Comparison of ENCODE assay signal across 10 cellular contexts in the genomic region with DNA sequence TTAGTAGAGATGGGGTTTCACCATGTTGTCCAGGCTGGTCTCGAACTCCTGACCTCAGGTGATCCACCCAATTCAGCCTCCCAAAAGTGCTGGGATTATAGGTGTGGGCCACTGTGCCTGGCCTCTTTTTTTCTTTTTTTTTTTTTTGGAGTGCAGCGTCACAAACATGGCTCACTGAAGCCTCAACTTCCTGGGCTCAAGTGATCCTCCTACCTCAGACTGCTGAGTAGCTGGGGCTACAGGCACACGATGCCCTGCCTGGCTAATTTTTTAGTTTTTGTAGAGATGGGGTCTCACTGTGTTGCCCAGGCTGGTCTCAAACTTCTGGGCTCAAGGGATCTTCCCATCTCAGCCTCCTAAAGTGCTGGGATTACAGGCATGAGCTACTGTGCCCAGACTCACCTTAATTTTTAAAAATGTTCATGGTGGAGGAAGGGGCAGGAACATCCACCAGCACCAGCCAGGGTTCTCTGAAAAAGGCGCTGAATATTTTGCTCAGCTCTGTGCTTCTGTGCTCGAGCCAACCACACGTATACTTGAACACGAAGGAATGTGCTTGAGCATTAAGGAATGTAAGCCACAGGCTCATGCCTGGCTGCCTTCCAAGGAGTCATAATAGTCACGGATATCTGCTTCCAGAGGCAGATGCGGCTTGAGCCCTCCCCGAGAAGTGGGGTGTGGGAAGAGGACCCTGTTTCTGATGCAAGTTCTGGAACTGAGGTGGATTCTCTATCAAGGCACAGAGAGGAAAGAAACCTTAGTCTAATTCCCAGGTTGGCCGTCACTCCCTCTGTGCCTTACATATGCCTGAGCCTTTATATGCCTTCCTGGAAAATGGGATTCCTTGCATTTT.
DNase-seq lines count a peak whose midpoint lies in the region; ATAC-seq and TF ChIP-seq lines count a peak whose summit lies in the region.
"Had no signal": no experiment of that assay in that cellular context is flagged by ENCODE, and none has a peak within 500 bp of the region (broad histone marks: within the 10 kb centered on the region; RNA-seq: fewer than 3 reads in every experiment).

No MANE protein-coding gene starts in this region.

- ATAC-seq in lower lobe of right lung, result peak; percentile 80 to 81
- ATAC-seq in HG03565 (IDR thresholded peaks at IDR 0.05; ENCODE audit: unreplicated experiment), result no peak

- no peak overlapping the region for H3K27ac ChIP-seq in mammary epithelial cell (ENCODE audit: insufficient read depth, low read depth, low read length)
- peak overlapping the region; percentile 73 for H3K27ac ChIP-seq in lower lobe of right lung

- H3K36me3 Mint-ChIP-seq in CD14-positive monocyte, result no peaks in the 10 kb centered on the region
- no peaks in the 10 kb centered on the region for H3K36me3 Mint-ChIP-seq in type B pancreatic cell

- no peak overlapping the region for H2AFZ ChIP-seq in mammary epithelial cell (ENCODE audit: low read depth, low read length)

- H3K4me2 ChIP-seq in mammary epithelial cell (ENCODE audit: insufficient read depth, low read depth, low read length), result peak overlapping the region; percentile 10

- H3K79me2 ChIP-seq in mammary epithelial cell (ENCODE audit: insufficient read depth, low read length), result no peaks in the 10 kb centered on the region

- 25% methylated on average over 8 of the region's 11 CpGs for WGBS in mammary epithelial cell (ENCODE audit: low coverage, missing lambda C conversion rate)

- peaks cover 4 to 18% (median 7%) of the 10 kb centered on the region in 3 donors for H3K27me3 Mint-ChIP-seq in CD14-positive monocyte (ENCODE audit: low read depth in 3 of 3)
- peaks cover 3% of the 10 kb centered on the region for H3K27me3 Mint-ChIP-seq in type B pancreatic cell

- BruUV-seq in mammary epithelial cell (replicated peaks; lab: Mats Ljungman, UMichigan), result no TSS peak

- no peaks in the 10 kb centered on the region for H3K4me1 Mint-ChIP-seq in CD14-positive monocyte
- H3K4me1 Mint-ChIP-seq in type B pancreatic cell (ENCODE audit: unreplicated experiment), result peaks cover 9% of the 10 kb centered on the region

- H3K4me1 ChIP-seq in mammary epithelial cell (ENCODE audit: insufficient read depth, low read length) (peaks cover 16% of the 10 kb centered on the region), lower lobe of right lung (peaks cover 32% of the 10 kb centered on the region)

- H4K20me1 ChIP-seq in mammary epithelial cell (ENCODE audit: insufficient read depth, low read length), result no peaks in the 10 kb centered on the region

- DNase-seq in AG04449 (ENCODE audit: low read depth, low spot score), result peak; percentile 94
- DNase-seq in MG63, result peak; percentile 96
- peak; percentile 79 for DNase-seq in mammary epithelial cell
- peak; percentile 78 for DNase-seq in lower lobe of right lung
- no peak for DNase-seq in COLO668 (lab: John Stamatoyannopoulos, UW; ENCODE audit: unreplicated experiment)
- DNase-seq in CD14-positive monocyte (ENCODE audit: low spot score), result no peak
- no peak for DNase-seq in type B pancreatic cell (ENCODE audit: extremely low spot score, unreplicated experiment)
- DNase-seq: SHP77 treated with DMSO at 0.1 percent for 48 hours had no signal

- CTCF ChIA-PET in AG04449 (lab: Yijun Ruan, JAX) (interaction anchor here (1.1 kb wide), 1 partner anchor 308 kb away, joined by 6 read pairs; no protein-coding TSS in a partner anchor), mammary epithelial cell (lab: Charles Lee; ENCODE audit: low non-redundant PET) (no interaction called here)

- in situ Hi-C loops in mammary epithelial cell (cut with MboI; ENCODE audit: low sequenced_read_pairs in 2 of 2), result no loop called here

- H3K9me3 Mint-ChIP-seq in CD14-positive monocyte, result peaks cover 0 to 5% (median 2%) of the 10 kb centered on the region in 7 donors
- no peaks in the 10 kb centered on the region for H3K9me3 Mint-ChIP-seq in type B pancreatic cell

- dilution Hi-C loops in mammary epithelial cell (cut with HindIII; ENCODE audit: low sequenced_read_pairs), result no loop called here

- H3K36me3 ChIP-seq in MG63, result peaks cover 28% of the 10 kb centered on the region
- H3K36me3 ChIP-seq in mammary epithelial cell (ENCODE audit: insufficient read depth, low read length), result no peaks in the 10 kb centered on the region
- no peaks in the 10 kb centered on the region for H3K36me3 ChIP-seq in lower lobe of right lung

- H3K27ac Mint-ChIP-seq in CD14-positive monocyte (no peak overlapping the region), type B pancreatic cell (no peak overlapping the region)
- H3K27ac Mint-ChIP-seq: activated naive CD8-positive, alpha-beta T cell had no signal

- no peaks in the 10 kb centered on the region for H3K9me3 ChIP-seq in MG63
- H3K9me3 ChIP-seq in mammary epithelial cell (replicated peaks; ENCODE audit: insufficient read depth, low read length), result no peaks in the 10 kb centered on the region
- no peaks in the 10 kb centered on the region for H3K9me3 ChIP-seq in lower lobe of right lung

- H3K9ac ChIP-seq in mammary epithelial cell (ENCODE audit: insufficient read depth, low read length), result no peak overlapping the region

- H3K4me3 Mint-ChIP-seq in CD14-positive monocyte (no peak overlapping the region), type B pancreatic cell (no peak overlapping the region)
- H3K4me3 Mint-ChIP-seq: activated naive CD8-positive, alpha-beta T cell had no signal

- intact Hi-C loops in mammary epithelial cell (cut with micrococcal nuclease), result no loop called here
- intact Hi-C loops in lower lobe of right lung (cut with DNase I), result no loop called here
- intact Hi-C loops in CD14-positive monocyte (cut with micrococcal nuclease), result no loop called here

- TF ChIP-seq CTCF in AG04449 (IDR thresholded peaks at IDR 0.05; ENCODE audit: insufficient read depth, low read length, missing control alignments) (no peak), mammary epithelial cell (conservative IDR thresholded peaks at IDR 0.05 in 1 of 2, IDR thresholded peaks at IDR 0.05 in 1 of 2; ENCODE audit: extremely low read depth in 1 of 2, insufficient read depth in 1 of 2, low read depth in 1 of 2, low read length in 2 of 2) (no peak), lower lobe of right lung (IDR thresholded peaks at IDR 0.05) (no peak), CD14-positive monocyte (IDR thresholded peaks at IDR 0.05) (no peak), type B pancreatic cell (conservative IDR thresholded peaks at IDR 0.05) (no peak)

- POLR2A ChIA-PET in AG04449 (lab: Yijun Ruan, JAX), result no interaction called here

- H3K27me3 ChIP-seq in MG63, result no peaks in the 10 kb centered on the region
- H3K27me3 ChIP-seq in mammary epithelial cell (ENCODE audit: insufficient read depth, low read length), result no peaks in the 10 kb centered on the region
- no peaks in the 10 kb centered on the region for H3K27me3 ChIP-seq in lower lobe of right lung (ENCODE audit: low read depth)

- H3K4me3 ChIP-seq in AG04449 (ENCODE audit: low read depth, low read length), result no peak overlapping the region
- no peak overlapping the region for H3K4me3 ChIP-seq in MG63
- no peak overlapping the region for H3K4me3 ChIP-seq in mammary epithelial cell (replicated peaks in 1 of 3; ENCODE audit: insufficient read depth in 1 of 3, low read depth in 2 of 3, low read length in 3 of 3)
- H3K4me3 ChIP-seq in lower lobe of right lung, result no peak overlapping the region

Comparison
In these comparisons a context has a peak if more than half of its experiments do, and no peak if none do; other contexts are left out.
1. DNase-seq: peak in AG04449 (single experiment), MG63 (single experiment), mammary epithelial cell (single experiment) and lower lobe of right lung (single experiment); none in COLO668 (single experiment), CD14-positive monocyte (single experiment) and type B pancreatic cell (single experiment).